ENCODE assay signal across 8 cellular contexts in genomic region chr3:14921034-14921616, GRCh38. TPM values are rescaled to one million over a fixed set of nuclear protein-coding genes. Genes with fewer than 3 reads are reported as not detected.
A peak's percentile ranks its signal among the peaks of the same experiment; 100 is the strongest.
DNase-seq lines count a peak whose midpoint lies in the region; ATAC-seq, FAIRE-seq and TF ChIP-seq lines count a peak whose summit lies in the region.

No MANE protein-coding gene starts in this region.

- H3K4me1 ChIP-seq in SJCRH30: no peaks in the 10 kb centered on the region
- no peaks in the 10 kb centered on the region for H3K4me1 ChIP-seq in testis

- FAIRE-seq in D721Med (lab: Jason Lieb, UNC): no peak
- FAIRE-seq in frontal cortex (lab: Jason Lieb, UNC): no peak

- H3K27me3 ChIP-seq in MG63 (no peaks in the 10 kb centered on the region), SJCRH30 (peaks cover 7% of the 10 kb centered on the region; the same call in 1 of the 2 replicates), testis (no peaks in the 10 kb centered on the region)

- H3K36me3 ChIP-seq in MG63 (no peaks in the 10 kb centered on the region), SJCRH30 (no peaks in the 10 kb centered on the region), testis (ENCODE audit: low read depth, missing control alignments) (no peaks in the 10 kb centered on the region)

- H3K9me3 ChIP-seq in MG63 (no peaks in the 10 kb centered on the region), SJCRH30 (replicated peaks) (no peaks in the 10 kb centered on the region), testis (no peaks in the 10 kb centered on the region)

- H3K27ac ChIP-seq in SJCRH30 (no peak overlapping the region), testis (no peak overlapping the region)

- TF ChIP-seq CTCF in D721Med (IDR thresholded peaks at IDR 0.05; ENCODE audit: insufficient read depth, missing control alignments): peak; percentile 97
- peak in 2 of 3 donors; percentile 97 to 99 for TF ChIP-seq CTCF in omental fat pad (IDR thresholded peaks at IDR 0.05)
- TF ChIP-seq CTCF in testis (IDR thresholded peaks at IDR 0.05): peak; percentile 94 to 98 (median 97)

- no peak for TF ChIP-seq POLR2A in testis (IDR thresholded peaks at IDR 0.05)

- H3K4me3 ChIP-seq in MG63: no peak overlapping the region
- no peak overlapping the region for H3K4me3 ChIP-seq in SJCRH30
- no peak overlapping the region for H3K4me3 ChIP-seq in testis

- intact Hi-C loops in testis (cut with DNase I; ENCODE audit: low total_unique reads): no loop called here

- ATAC-seq in GM21576 (IDR thresholded peaks at IDR 0.05; ENCODE audit: unreplicated experiment) (peak; percentile 67), omental fat pad (ENCODE audit: low FRiP score) (peak; percentile 86)

- WGBS in testis, 2 donors: 29 to 55% methylated on average over 4 to 10 of the region's 10 CpGs

- peak; percentile 76 for DNase-seq in D721Med (ENCODE audit: insufficient read length, low spot score)
- peak; percentile 66 for DNase-seq in MG63
- DNase-seq in SJCRH30: peak; percentile 69 to 83
- peak; percentile 92 for DNase-seq in activated effector memory CD4-positive, alpha-beta T cell treated with anti-CD3 and anti-CD28 coated beads, Interleukin-2, amount 50 U/mL, for 16 hours
- peak; percentile 53 to 86 for DNase-seq in frontal cortex (ENCODE audit: low spot score in 2 of 2)
- peak; percentile 90 for DNase-seq in omental fat pad (ENCODE audit: low spot score)
- peak; percentile 92 for DNase-seq in testis

RNA-seq across cellular contexts. Expression of gene NR2C2, which starts 26.3 kb away (rescaled TPM):
- total RNA-seq in MG63 (2014; rRNA removed; shearing (Covaris generic); ENCODE audit: low replicate concordance): 6.0 and 7.1 TPM in 2 replicates
- total RNA-seq in SJCRH30 (2014; rRNA removed; shearing (Covaris generic)): 27.0 and 27.2 TPM in 2 replicates
- total RNA-seq in frontal cortex (59.5 TPM), omental fat pad (10 to 100 TPM; 25.8 to 45.1 (median 37.8) TPM), testis (10 to 100 TPM; 85.2 to 87.5 TPM)
- polyA plus RNA-seq in testis (ENCODE audit: insufficient read depth, low read depth, low replicate concordance): 52.6 TPM
